1 cellular context compared by ENCODE assay signal in genomic region chr22:22633533-22633932, GRCh38.
TF ChIP-seq lines count a peak whose summit lies in the region.
"Not testable (repeated sequence)": the region's sequence is repeated elsewhere in the genome, so short reads cannot be mapped to it uniquely, and the experiment has no call there.

No MANE protein-coding gene starts in this region.

TF ChIP-seq in K562, 482 proteins besides CTCF, POLR2A, EP300 and RAD21 (continued from another document):
- peak; percentile 62; the same call in 1 of the 2 replicates for TF ChIP-seq REST (CRISPR knock-in tag; IDR thresholded peaks at IDR 0.05; ENCODE audit: low read depth)
- 0 out of 2 replicates have a peak, but pooled peaks have one; percentile 26 for TF ChIP-seq ZBTB17 (CRISPR knock-in tag; IDR thresholded peaks at IDR 0.05)
- TF ChIP-seq, protein P1, sequence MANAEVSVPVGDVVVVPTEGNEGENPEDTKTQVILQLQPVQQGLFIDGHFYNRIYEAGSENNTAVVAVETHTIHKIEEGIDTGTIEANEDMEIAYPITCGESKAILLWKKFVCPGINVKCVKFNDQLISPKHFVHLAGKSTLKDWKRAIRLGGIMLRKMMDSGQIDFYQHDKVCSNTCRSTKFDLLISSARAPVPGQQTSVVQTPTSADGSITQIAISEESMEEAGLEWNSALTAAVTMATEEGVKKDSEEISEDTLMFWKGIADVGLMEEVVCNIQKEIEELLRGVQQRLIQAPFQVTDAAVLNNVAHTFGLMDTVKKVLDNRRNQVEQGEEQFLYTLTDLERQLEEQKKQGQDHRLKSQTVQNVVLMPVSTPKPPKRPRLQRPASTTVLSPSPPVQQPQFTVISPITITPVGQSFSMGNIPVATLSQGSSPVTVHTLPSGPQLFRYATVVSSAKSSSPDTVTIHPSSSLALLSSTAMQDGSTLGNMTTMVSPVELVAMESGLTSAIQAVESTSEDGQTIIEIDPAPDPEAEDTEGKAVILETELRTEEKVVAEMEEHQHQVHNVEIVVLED (CRISPR knock-in tag; IDR thresholded peaks at IDR 0.05): 0 out of 2 replicates have a peak, but pooled peaks have one; percentile 14
- 0 out of 2 replicates have a peak, but pooled peaks have one; percentile 54 for TF ChIP-seq ZNF41 (CRISPR knock-in tag; conservative IDR thresholded peaks at IDR 0.05)
- TF ChIP-seq SETDB1 (IDR thresholded peaks at IDR 0.05; ENCODE audit: low read length): peak; percentile 74
- TF ChIP-seq NRF1 (conservative IDR thresholded peaks at IDR 0.05 in 1 of 2, IDR thresholded peaks at IDR 0.05 in 1 of 2): 0 out of 4 replicates have a peak, but pooled peaks of 1 of the 2 experiments have one; percentile 15
- TF ChIP-seq OTX1 (CRISPR knock-in tag; IDR thresholded peaks at IDR 0.05): 0 out of 2 replicates have a peak, but pooled peaks have one; percentile 14
- TF ChIP-seq, protein P2, sequence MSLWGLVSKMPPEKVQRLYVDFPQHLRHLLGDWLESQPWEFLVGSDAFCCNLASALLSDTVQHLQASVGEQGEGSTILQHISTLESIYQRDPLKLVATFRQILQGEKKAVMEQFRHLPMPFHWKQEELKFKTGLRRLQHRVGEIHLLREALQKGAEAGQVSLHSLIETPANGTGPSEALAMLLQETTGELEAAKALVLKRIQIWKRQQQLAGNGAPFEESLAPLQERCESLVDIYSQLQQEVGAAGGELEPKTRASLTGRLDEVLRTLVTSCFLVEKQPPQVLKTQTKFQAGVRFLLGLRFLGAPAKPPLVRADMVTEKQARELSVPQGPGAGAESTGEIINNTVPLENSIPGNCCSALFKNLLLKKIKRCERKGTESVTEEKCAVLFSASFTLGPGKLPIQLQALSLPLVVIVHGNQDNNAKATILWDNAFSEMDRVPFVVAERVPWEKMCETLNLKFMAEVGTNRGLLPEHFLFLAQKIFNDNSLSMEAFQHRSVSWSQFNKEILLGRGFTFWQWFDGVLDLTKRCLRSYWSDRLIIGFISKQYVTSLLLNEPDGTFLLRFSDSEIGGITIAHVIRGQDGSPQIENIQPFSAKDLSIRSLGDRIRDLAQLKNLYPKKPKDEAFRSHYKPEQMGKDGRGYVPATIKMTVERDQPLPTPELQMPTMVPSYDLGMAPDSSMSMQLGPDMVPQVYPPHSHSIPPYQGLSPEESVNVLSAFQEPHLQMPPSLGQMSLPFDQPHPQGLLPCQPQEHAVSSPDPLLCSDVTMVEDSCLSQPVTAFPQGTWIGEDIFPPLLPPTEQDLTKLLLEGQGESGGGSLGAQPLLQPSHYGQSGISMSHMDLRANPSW (CRISPR knock-in tag; IDR thresholded peaks at IDR 0.05): 0 out of 2 replicates have a peak, but pooled peaks have one; percentile 78
- 0 out of 2 replicates have a peak, but pooled peaks have one; percentile 26 for TF ChIP-seq ZNF165 (CRISPR knock-in tag; IDR thresholded peaks at IDR 0.05; ENCODE audit: borderline replicate concordance)
- TF ChIP-seq MCM7 (IDR thresholded peaks at IDR 0.05): peak in 1 of 2 experiments; percentile 79; a peak in 1 of 4 replicates
- TF ChIP-seq, protein P3, sequence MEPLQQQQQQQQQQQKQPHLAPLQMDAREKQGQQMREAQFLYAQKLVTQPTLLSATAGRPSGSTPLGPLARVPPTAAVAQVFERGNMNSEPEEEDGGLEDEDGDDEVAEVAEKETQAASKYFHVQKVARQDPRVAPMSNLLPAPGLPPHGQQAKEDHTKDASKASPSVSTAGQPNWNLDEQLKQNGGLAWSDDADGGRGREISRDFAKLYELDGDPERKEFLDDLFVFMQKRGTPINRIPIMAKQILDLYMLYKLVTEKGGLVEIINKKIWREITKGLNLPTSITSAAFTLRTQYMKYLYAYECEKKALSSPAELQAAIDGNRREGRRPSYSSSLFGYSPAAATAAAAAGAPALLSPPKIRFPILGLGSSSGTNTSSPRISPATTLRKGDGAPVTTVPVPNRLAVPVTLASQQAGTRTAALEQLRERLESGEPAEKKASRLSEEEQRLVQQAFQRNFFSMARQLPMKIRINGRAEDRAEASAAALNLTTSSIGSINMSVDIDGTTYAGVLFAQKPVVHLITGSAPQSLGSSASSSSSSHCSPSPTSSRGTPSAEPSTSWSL (CRISPR knock-in tag; IDR thresholded peaks at IDR 0.05; ENCODE audit: borderline replicate concordance): peak; percentile 89; the same call in 1 of the 2 replicates
- TF ChIP-seq, protein P4, sequence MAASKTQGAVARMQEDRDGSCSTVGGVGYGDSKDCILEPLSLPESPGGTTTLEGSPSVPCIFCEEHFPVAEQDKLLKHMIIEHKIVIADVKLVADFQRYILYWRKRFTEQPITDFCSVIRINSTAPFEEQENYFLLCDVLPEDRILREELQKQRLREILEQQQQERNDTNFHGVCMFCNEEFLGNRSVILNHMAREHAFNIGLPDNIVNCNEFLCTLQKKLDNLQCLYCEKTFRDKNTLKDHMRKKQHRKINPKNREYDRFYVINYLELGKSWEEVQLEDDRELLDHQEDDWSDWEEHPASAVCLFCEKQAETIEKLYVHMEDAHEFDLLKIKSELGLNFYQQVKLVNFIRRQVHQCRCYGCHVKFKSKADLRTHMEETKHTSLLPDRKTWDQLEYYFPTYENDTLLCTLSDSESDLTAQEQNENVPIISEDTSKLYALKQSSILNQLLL (CRISPR knock-in tag; IDR thresholded peaks at IDR 0.05; ENCODE audit: borderline replicate concordance): peak; percentile 46; the same call in 1 of the 2 replicates
- TF ChIP-seq, protein P5, sequence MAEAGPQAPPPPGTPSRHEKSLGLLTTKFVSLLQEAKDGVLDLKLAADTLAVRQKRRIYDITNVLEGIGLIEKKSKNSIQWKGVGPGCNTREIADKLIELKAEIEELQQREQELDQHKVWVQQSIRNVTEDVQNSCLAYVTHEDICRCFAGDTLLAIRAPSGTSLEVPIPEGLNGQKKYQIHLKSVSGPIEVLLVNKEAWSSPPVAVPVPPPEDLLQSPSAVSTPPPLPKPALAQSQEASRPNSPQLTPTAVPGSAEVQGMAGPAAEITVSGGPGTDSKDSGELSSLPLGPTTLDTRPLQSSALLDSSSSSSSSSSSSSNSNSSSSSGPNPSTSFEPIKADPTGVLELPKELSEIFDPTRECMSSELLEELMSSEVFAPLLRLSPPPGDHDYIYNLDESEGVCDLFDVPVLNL (CRISPR knock-in tag; IDR thresholded peaks at IDR 0.05; ENCODE audit: low read depth): peak; percentile 65; the same call in 1 of the 2 replicates
- peak; percentile 93 for TF ChIP-seq THAP12 (CRISPR knock-in tag; IDR thresholded peaks at IDR 0.05)
- TF ChIP-seq, protein P6, sequence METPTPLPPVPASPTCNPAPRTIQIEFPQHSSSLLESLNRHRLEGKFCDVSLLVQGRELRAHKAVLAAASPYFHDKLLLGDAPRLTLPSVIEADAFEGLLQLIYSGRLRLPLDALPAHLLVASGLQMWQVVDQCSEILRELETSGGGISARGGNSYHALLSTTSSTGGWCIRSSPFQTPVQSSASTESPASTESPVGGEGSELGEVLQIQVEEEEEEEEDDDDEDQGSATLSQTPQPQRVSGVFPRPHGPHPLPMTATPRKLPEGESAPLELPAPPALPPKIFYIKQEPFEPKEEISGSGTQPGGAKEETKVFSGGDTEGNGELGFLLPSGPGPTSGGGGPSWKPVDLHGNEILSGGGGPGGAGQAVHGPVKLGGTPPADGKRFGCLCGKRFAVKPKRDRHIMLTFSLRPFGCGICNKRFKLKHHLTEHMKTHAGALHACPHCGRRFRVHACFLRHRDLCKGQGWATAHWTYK (CRISPR knock-in tag; IDR thresholded peaks at IDR 0.05): peak; percentile 46; the same call in 1 of the 2 replicates
- TF ChIP-seq ELF4 (CRISPR knock-in tag; IDR thresholded peaks at IDR 0.05): 0 out of 2 replicates have a peak, but pooled peaks have one; percentile 25
- peak; percentile 75; the same call in 1 of the 2 replicates for TF ChIP-seq ZNF695 (CRISPR knock-in tag; IDR thresholded peaks at IDR 0.05)
- 0 out of 4 replicates have a peak, but pooled peaks of 1 of the 2 experiments have one; percentile 29 for TF ChIP-seq MAZ (CRISPR knock-in tag; conservative IDR thresholded peaks at IDR 0.05 in 1 of 2, IDR thresholded peaks at IDR 0.05 in 1 of 2)
- TF ChIP-seq NR4A1 (CRISPR knock-in tag; IDR thresholded peaks at IDR 0.05): peak; percentile 92
- TF ChIP-seq NR4A1 (tag; IDR thresholded peaks at IDR 0.05): not testable (repeated sequence)
- TF ChIP-seq ZSCAN32 (CRISPR knock-in tag; IDR thresholded peaks at IDR 0.05): peak; percentile 65; the same call in 1 of the 2 replicates
- TF ChIP-seq RREB1 (CRISPR knock-in tag; IDR thresholded peaks at IDR 0.05): peak; percentile 82; the same call in 1 of the 2 replicates
